35 cellular contexts compared by ENCODE assay signal in genomic region chr5:91018185-91018584, GRCh38.
DNase-seq lines count a peak whose midpoint lies in the region; ATAC-seq and TF ChIP-seq lines count a peak whose summit lies in the region.
"Had no signal": no experiment of that assay in that cellular context is flagged by ENCODE, and none has a peak within 500 bp of the region (broad histone marks: within the 10 kb centered on the region; RNA-seq: fewer than 3 reads in every experiment).

No MANE protein-coding gene starts in this region.

- peak overlapping the region; percentile 89 for H2BK12ac ChIP-seq in trophoblast cell (ENCODE audit: low read length)

- H4K91ac ChIP-seq in trophoblast cell (ENCODE audit: low read depth, low read length), result peak overlapping the region; percentile 47

- TF ChIP-seq CTCF in cardiac muscle cell (IDR thresholded peaks at IDR 0.05; ENCODE audit: low read depth, low read length) (no peak), hepatocyte (IDR thresholded peaks at IDR 0.05; ENCODE audit: poor library complexity) (no peak)

- no peak overlapping the region for H3K14ac ChIP-seq in trophoblast cell (ENCODE audit: low read length)

- 32% methylated on average over 1 of the region's 1 CpG for WGBS in hepatocyte (ENCODE audit: low lambda C conversion rate, missing lambda C conversion rate)
- no CpG with 5 or more reads among the region's 1 CpG for WGBS in trophoblast cell (ENCODE audit: extremely low coverage, insufficient coverage, insufficient read length)
- 22% methylated on average over 1 of the region's 1 CpG for WGBS in urinary bladder

- peak overlapping the region; percentile 28 for H4K8ac ChIP-seq in trophoblast cell (ENCODE audit: low read depth, low read length)

- H3K36me3 ChIP-seq in cardiac muscle cell, result no peaks in the 10 kb centered on the region
- H3K36me3 ChIP-seq in hepatocyte (replicated peaks; ENCODE audit: insufficient read depth, low read depth), result no peaks in the 10 kb centered on the region
- H3K36me3 ChIP-seq in trophoblast cell (ENCODE audit: control insufficient read depth in 1 of 2, insufficient read depth in 2 of 2, low read length in 2 of 2), result no peaks in the 10 kb centered on the region
- H3K36me3 ChIP-seq in urinary bladder (ENCODE audit: insufficient read depth), result no peaks in the 10 kb centered on the region
- H3K36me3 ChIP-seq: adrenal gland, left ventricle myocardium inferior, neural progenitor cell, right lobe of liver, thoracic aorta had no signal

- H3K27me3 ChIP-seq in cardiac muscle cell (no peaks in the 10 kb centered on the region), hepatocyte (no peaks in the 10 kb centered on the region), trophoblast cell (ENCODE audit: insufficient read depth, low read length) (no peaks in the 10 kb centered on the region)
- H3K27me3 ChIP-seq: adrenal gland, neural progenitor cell, right lobe of liver had no signal

- H3K4me2 ChIP-seq in hepatocyte, result peak overlapping the region; percentile 30
- H3K4me2 ChIP-seq in trophoblast cell (ENCODE audit: low read length), result no peak overlapping the region
- H3K4me2 ChIP-seq: neural progenitor cell, PC-9 had no signal

- H2AK5ac ChIP-seq in trophoblast cell (ENCODE audit: low read length), result no peak overlapping the region

- peaks cover 7% of the 10 kb centered on the region for H3K79me1 ChIP-seq in trophoblast cell (ENCODE audit: low read length)

- intact Hi-C loops in Right ventricle myocardium superior (cut with DNase I), result no loop called here

- no peak overlapping the region for H3K27ac ChIP-seq in cardiac muscle cell
- peak overlapping the region; percentile 73 for H3K27ac ChIP-seq in hepatocyte
- H3K27ac ChIP-seq in trophoblast cell (ENCODE audit: low read depth, low read length), result no peak overlapping the region
- peak overlapping the region; percentile 89 for H3K27ac ChIP-seq in urinary bladder (ENCODE audit: low read depth)
- H3K27ac ChIP-seq: epithelial cell of prostate, GM23248, left ventricle myocardium inferior, neural progenitor cell, parathyroid adenoma, PC-9, right lobe of liver, thoracic aorta had no signal

- no peaks in the 10 kb centered on the region for H3K9me2 ChIP-seq in hepatocyte (replicated peaks; ENCODE audit: insufficient read depth)

- H2AFZ ChIP-seq in hepatocyte (no peak overlapping the region), trophoblast cell (ENCODE audit: insufficient read depth, low read length, poor library complexity) (no peak overlapping the region)
- H2AFZ ChIP-seq: GM23248, neural progenitor cell, parathyroid adenoma, PC-9 had no signal

- no peak overlapping the region for H2BK5ac ChIP-seq in trophoblast cell (ENCODE audit: low read depth, low read length, poor library complexity)

- H2BK120ac ChIP-seq in trophoblast cell (ENCODE audit: insufficient read depth, low read length, poor library complexity), result peak overlapping the region; percentile 66

- H4K12ac ChIP-seq in trophoblast cell (ENCODE audit: low read depth, low read length), result no peak overlapping the region

- ATAC-seq in Right ventricle myocardium superior (ENCODE audit: poor library complexity), result no peak
- ATAC-seq: activated T-cell treated with anti-CD3 and anti-CD28 coated beads, Interleukin-2, amount 50 U/mL, for 4 hours had no signal

- no peak overlapping the region for H3K23ac ChIP-seq in trophoblast cell (ENCODE audit: low read length)

- no peaks in the 10 kb centered on the region for H3K4me1 ChIP-seq in cardiac muscle cell (ENCODE audit: low read depth)
- H3K4me1 ChIP-seq in hepatocyte (ENCODE audit: insufficient read depth), result peaks cover 40% of the 10 kb centered on the region
- H3K4me1 ChIP-seq in trophoblast cell (ENCODE audit: control insufficient read depth in 1 of 2, insufficient read depth in 2 of 2, low read length in 2 of 2), result peaks cover 0 to 5% of the 10 kb centered on the region in 2 experiments
- H3K4me1 ChIP-seq in urinary bladder (ENCODE audit: insufficient read depth), result no peaks in the 10 kb centered on the region
- H3K4me1 ChIP-seq: left ventricle myocardium inferior, parathyroid adenoma had no signal

- no peak overlapping the region for H3K18ac ChIP-seq in trophoblast cell (ENCODE audit: low read length)

- H3K9me3 ChIP-seq in cardiac muscle cell (ENCODE audit: low read depth) (no peaks in the 10 kb centered on the region), hepatocyte (ENCODE audit: low read depth) (no peaks in the 10 kb centered on the region), trophoblast cell (ENCODE audit: insufficient read depth, low read depth, low read length) (no peaks in the 10 kb centered on the region)
- H3K9me3 ChIP-seq: adrenal gland, right lobe of liver had no signal

- DNase-seq in cardiac muscle cell (ENCODE audit: low read depth in 1 of 2, low spot score in 1 of 2) (peak; percentile 6 to 8), Right ventricle myocardium superior (no peak), hepatocyte (ENCODE audit: low spot score) (no peak), trophoblast cell (peak in 1 of 2 donors; percentile 28), kidney tubule cell (ENCODE audit: low spot score) (no peak), AG08396 (ENCODE audit: low spot score) (no peak), midbrain (lab: John Stamatoyannopoulos, UW) (no peak)
- DNase-seq: 8988T; activated CD4-positive, alpha-beta T cell treated with anti-CD3 and anti-CD28 coated beads, Interleukin-2, amount 50 U/mL, for 1 hour; activated naive CD4-positive, alpha-beta T cell; activated T-cell treated with anti-CD3 and anti-CD28 coated beads, Interleukin-2, amount 50 U/mL, for 4 hours; adrenal gland; AML-193; CD4-positive, alpha-beta T cell; effector CD8-positive, alpha-beta T cell; GM23248; HFFc6; hypothalamus; immature natural killer cell; left ventricle myocardium inferior; NCI-H1048; NCI-H1694 treated with DMSO at 0.1 percent for 48 hours; NCI-H2171; NCI-H524; PC-9; right lobe of liver; SHP77 treated with DMSO at 0.1 percent for 48 hours; stimulated activated CD4-positive, alpha-beta T cell treated with anti-CD3 and anti-CD28 coated beads, Interleukin-15, amount 100 ng/mL, for 24 hours; stimulated activated naive CD4-positive, alpha-beta T cell treated with Interleukin-2 at 50 U/mL for 16 hours; T1000 had no signal

- H3K4ac ChIP-seq in trophoblast cell (ENCODE audit: low read depth, low read length), result no peak overlapping the region

- no peaks in the 10 kb centered on the region for H4K20me1 ChIP-seq in hepatocyte (ENCODE audit: insufficient read depth, poor library complexity, severe bottlenecking)

- H3K79me2 ChIP-seq in hepatocyte, result no peaks in the 10 kb centered on the region
- no peaks in the 10 kb centered on the region for H3K79me2 ChIP-seq in trophoblast cell (ENCODE audit: control insufficient read depth, insufficient read depth, low read length, poor library complexity)
- H3K79me2 ChIP-seq: parathyroid adenoma had no signal

- H3K9ac ChIP-seq in trophoblast cell (ENCODE audit: low read length), result no peak overlapping the region
- H3K9ac ChIP-seq: GM23248, neural progenitor cell, parathyroid adenoma had no signal

- H3K4me3 ChIP-seq in cardiac muscle cell (no peak overlapping the region), hepatocyte (no peak overlapping the region), trophoblast cell (ENCODE audit: low read depth, low read length) (no peak overlapping the region), urinary bladder (ENCODE audit: low read depth, low read length) (no peak overlapping the region)
- H3K4me3 ChIP-seq: adrenal gland, GM23248, left ventricle myocardium inferior, neural progenitor cell, PC-9, right lobe of liver, thoracic aorta had no signal

Comparison
In these comparisons a context has a peak if more than half of its experiments do, and no peak if none do; other contexts are left out.
1. DNase-seq: peak in cardiac muscle cell (2 of 2); none in Right ventricle myocardium superior (single experiment), hepatocyte (single experiment), kidney tubule cell (single experiment), AG08396 (single experiment) and midbrain (single experiment).
2. H3K27ac ChIP-seq: peak in hepatocyte (single experiment) and urinary bladder (single experiment); none in cardiac muscle cell (single experiment) and trophoblast cell (single experiment).